22 cellular contexts compared by ENCODE assay signal in the genomic region with DNA sequence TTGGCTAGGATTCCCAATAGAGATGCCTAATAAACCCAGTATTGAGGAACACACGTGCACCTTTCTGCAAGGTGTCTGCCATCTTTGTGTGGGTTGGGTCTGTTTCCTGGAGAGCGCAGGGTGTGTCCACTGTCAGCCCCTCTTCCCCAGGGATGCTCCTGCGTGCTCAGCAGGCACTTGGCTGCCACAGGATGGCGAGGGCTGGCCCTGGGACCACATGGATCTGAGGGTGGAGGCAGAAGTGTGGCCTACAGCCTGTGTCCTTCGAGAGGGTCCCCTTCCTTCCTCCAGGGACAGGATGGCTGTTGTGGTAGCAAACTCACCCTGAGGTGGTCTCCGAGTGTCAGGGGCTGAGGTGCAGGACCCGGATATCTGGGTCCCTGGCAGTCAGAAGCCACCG.
"Had no signal": no experiment of that assay in that cellular context is flagged by ENCODE, and none has a peak within 500 bp of the region (broad histone marks: within the 10 kb centered on the region; RNA-seq: fewer than 3 reads in every experiment).

No MANE protein-coding gene starts in this region.

- H3K27me3 ChIP-seq: testis had no signal

- H3K27me3 Mint-ChIP-seq: stimulated activated naive CD8-positive, alpha-beta T cell treated with anti-CD3 and anti-CD28 coated beads, Interleukin-15, Interleukin-2, amounts not matched to agents 100 ng/mL and 50 ng/mL, for 24 hours had no signal

- H3K36me3 ChIP-seq: esophagus squamous epithelium, spleen had no signal

- H3K4me3 ChIP-seq: esophagus squamous epithelium, lung, psoas muscle, spleen, testis had no signal

- ATAC-seq: left colon; left ventricle myocardium superior; natural killer cell treated with Interleukin-12 subunit alpha and Interleukin-12 subunit beta and Interleukin-15 and Interleukin-18, amount 100 ng/mL, for 72 hours; psoas muscle; sciatic nerve; stimulated activated memory B cell treated with anti-CD40 and anti-IgM and Interleukin-4, amounts not matched to agents 10 μg/mL and 1 μg/mL and 100 μg/mL, for 72 hours had no signal

- H3K4me3 Mint-ChIP-seq: effector memory CD8-positive, alpha-beta T cell; natural killer cell treated with Interleukin-12 subunit alpha and Interleukin-12 subunit beta and Interleukin-15 and Interleukin-18, amount 100 ng/mL, for 72 hours; stimulated activated memory B cell treated with anti-CD40 and anti-IgM and Interleukin-4, amounts not matched to agents 10 μg/mL and 1 μg/mL and 100 μg/mL, for 72 hours; stimulated activated naive CD8-positive, alpha-beta T cell treated with anti-CD3 and anti-CD28 coated beads, Interleukin-15, Interleukin-2, amounts not matched to agents 100 ng/mL and 50 ng/mL, for 24 hours; type B pancreatic cell had no signal

- H3K27ac ChIP-seq: epithelial cell of prostate, psoas muscle, spleen, testis had no signal

- H3K4me1 ChIP-seq: testis had no signal

- H3K9me3 ChIP-seq: esophagus squamous epithelium, psoas muscle, spleen, testis had no signal

- H3K9me3 Mint-ChIP-seq: effector memory CD8-positive, alpha-beta T cell; natural killer cell treated with Interleukin-12 subunit alpha and Interleukin-12 subunit beta and Interleukin-15 and Interleukin-18, amount 100 ng/mL, for 72 hours; stimulated activated memory B cell treated with anti-CD40 and anti-IgM and Interleukin-4, amounts not matched to agents 10 μg/mL and 1 μg/mL and 100 μg/mL, for 72 hours; stimulated activated naive CD8-positive, alpha-beta T cell treated with anti-CD3 and anti-CD28 coated beads, Interleukin-15, Interleukin-2, amounts not matched to agents 100 ng/mL and 50 ng/mL, for 24 hours; type B pancreatic cell had no signal

- H3K36me3 Mint-ChIP-seq: natural killer cell treated with Interleukin-12 subunit alpha and Interleukin-12 subunit beta and Interleukin-15 and Interleukin-18, amount 100 ng/mL, for 72 hours; stimulated activated memory B cell treated with anti-CD40 and anti-IgM and Interleukin-4, amounts not matched to agents 10 μg/mL and 1 μg/mL and 100 μg/mL, for 72 hours; type B pancreatic cell had no signal

- H3K27ac Mint-ChIP-seq: effector memory CD8-positive, alpha-beta T cell; natural killer cell treated with Interleukin-12 subunit alpha and Interleukin-12 subunit beta and Interleukin-15 and Interleukin-18, amount 100 ng/mL, for 72 hours; stimulated activated memory B cell treated with anti-CD40 and anti-IgM and Interleukin-4, amounts not matched to agents 10 μg/mL and 1 μg/mL and 100 μg/mL, for 72 hours; stimulated activated naive CD8-positive, alpha-beta T cell treated with anti-CD3 and anti-CD28 coated beads, Interleukin-15, Interleukin-2, amounts not matched to agents 100 ng/mL and 50 ng/mL, for 24 hours; type B pancreatic cell had no signal

- DNase-seq: effector memory CD8-positive, alpha-beta T cell; esophagus squamous epithelium; foreskin fibroblast; head of caudate nucleus; hippocampal formation; left colon; left ventricle myocardium superior; mesenchymal stem cell; midbrain; spleen; stimulated activated CD4-positive, alpha-beta T cell treated with anti-CD3 and anti-CD28 coated beads, Interleukin-15, amount 100 ng/mL, for 24 hours; stimulated activated CD4-positive, alpha-beta T cell treated with anti-CD3 and anti-CD28 coated beads, Interleukin-1b, Interleukin-23, amount 100 ng/mL, for 48 hours; stimulated activated CD4-positive, alpha-beta T cell treated with anti-CD3 and anti-CD28 coated beads, Interleukin-4, amount 100 ng/mL, for 24 hours; testis had no signal
